8 cellular contexts compared by ENCODE assay signal in genomic region chr15:77959094-77959879, GRCh38.
DNase-seq lines count a peak whose midpoint lies in the region; ATAC-seq and TF ChIP-seq lines count a peak whose summit lies in the region.

No MANE protein-coding gene starts in this region.

- peak; percentile 98 for TF ChIP-seq CTCF in activated CD8-positive, alpha-beta T cell treated with anti-CD3 and anti-CD28 coated beads for 36 hours (IDR thresholded peaks at IDR 0.05)

- no peak overlapping the region for H3K27ac Mint-ChIP-seq in activated CD8-positive, alpha-beta T cell treated with anti-CD3 and anti-CD28 coated beads for 36 hours

- POLR2A ChIA-PET in activated CD8-positive, alpha-beta T cell treated with anti-CD3 and anti-CD28 coated beads for 36 hours (lab: Charles Lee) = interaction anchor here (0.6 kb wide), 1 partner anchor 571 kb away, joined by 3 read pairs; no protein-coding TSS in a partner anchor

- peak; percentile 62 for DNase-seq in NCI-H1436 (lab: John Stamatoyannopoulos, UW)
- no peak for DNase-seq in NCI-H1436 treated with DMSO at 0.1 percent for 48 hours (lab: John Stamatoyannopoulos, UW)
- DNase-seq in NCI-H526 treated with DMSO at 0.1 percent for 48 hours (lab: John Stamatoyannopoulos, UW) = peak; percentile 40
- DNase-seq in activated CD8-positive, alpha-beta T cell treated with anti-CD3 and anti-CD28 coated beads for 36 hours = peak; percentile 84
- peak; percentile 63 for DNase-seq in effector CD8-positive, alpha-beta T cell (lab: John Stamatoyannopoulos, UW)
- peak; percentile 94 for DNase-seq in mesenteric fat pad (ENCODE audit: low spot score)
- peak; percentile 58 for DNase-seq in stimulated activated CD8-positive, alpha-beta memory T cell treated with anti-CD3 and anti-CD28 coated beads, Interleukin-15, amount 100 ng/mL, for 24 hours (ENCODE audit: low read depth)

- H3K27me3 Mint-ChIP-seq in activated CD8-positive, alpha-beta T cell treated with anti-CD3 and anti-CD28 coated beads for 36 hours = peaks cover 7% of the 10 kb centered on the region

- no peaks in the 10 kb centered on the region for H3K9me3 Mint-ChIP-seq in activated CD8-positive, alpha-beta T cell treated with anti-CD3 and anti-CD28 coated beads for 36 hours

- intact Hi-C loops in activated CD8-positive, alpha-beta T cell treated with anti-CD3 and anti-CD28 coated beads for 36 hours (cut with micrococcal nuclease) = loop anchor here (2.0 kb wide), 2 partner anchors 150 to 282 kb away; no protein-coding TSS in a partner anchor

- ATAC-seq in HG03025 (IDR thresholded peaks at IDR 0.05; ENCODE audit: low FRiP score, unreplicated experiment) = peak; percentile 61
- ATAC-seq in activated CD8-positive, alpha-beta T cell treated with anti-CD3 and anti-CD28 coated beads for 36 hours = peak; percentile 100

- peaks cover 4% of the 10 kb centered on the region for H3K4me1 Mint-ChIP-seq in activated CD8-positive, alpha-beta T cell treated with anti-CD3 and anti-CD28 coated beads for 36 hours (ENCODE audit: low read depth)

- peak overlapping the region; percentile 54 for H3K4me3 Mint-ChIP-seq in activated CD8-positive, alpha-beta T cell treated with anti-CD3 and anti-CD28 coated beads for 36 hours

- CTCF ChIA-PET in activated CD8-positive, alpha-beta T cell treated with anti-CD3 and anti-CD28 coated beads for 36 hours (lab: Charles Lee) = interaction anchor here (0.6 to 4.3 kb wide), 41 partner anchors 9 to 478 kb away, joined by 3 to 64 read pairs (median 5); partner anchors contain the start of gene CIB2

- no peaks in the 10 kb centered on the region for H3K36me3 Mint-ChIP-seq in activated CD8-positive, alpha-beta T cell treated with anti-CD3 and anti-CD28 coated beads for 36 hours (ENCODE audit: low read depth)
